ENCODE assay signal across 23 cellular contexts in the genomic region with DNA sequence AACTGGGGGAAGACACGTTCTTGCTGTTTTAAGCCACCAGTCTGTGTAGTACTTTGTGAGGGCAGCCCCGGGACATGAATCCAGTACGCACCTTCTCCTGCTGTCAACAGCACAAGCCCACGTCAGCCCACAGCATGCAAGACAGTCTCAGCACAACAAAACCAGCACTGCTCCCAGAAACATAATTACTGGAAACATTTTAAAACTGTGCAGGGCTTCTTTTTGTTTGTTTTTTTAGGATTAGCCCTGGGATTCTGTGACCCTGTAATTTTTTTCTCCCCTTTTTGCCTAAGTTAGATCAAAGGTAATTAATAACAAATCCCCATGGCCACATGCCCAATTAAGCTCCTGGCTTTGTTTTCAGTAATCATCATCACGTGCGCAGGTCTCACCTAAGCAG.
DNase-seq lines count a peak whose midpoint lies in the region; ATAC-seq and TF ChIP-seq lines count a peak whose summit lies in the region.
"Had no signal": no experiment of that assay in that cellular context is flagged by ENCODE, and none has a peak within 500 bp of the region (broad histone marks: within the 10 kb centered on the region; RNA-seq: fewer than 3 reads in every experiment).

No MANE protein-coding gene starts in this region.

- H3K4me3 ChIP-seq in Karpas-422 (ENCODE audit: low read length) = no peak overlapping the region
- H3K4me3 ChIP-seq: body of pancreas, lung, SK-N-MC, tibial artery had no signal

- no peak overlapping the region for H3K4me3 Mint-ChIP-seq in activated naive CD4-positive, alpha-beta T cell treated with anti-CD3 and anti-CD28 coated beads, Interleukin-2, amount 50 U/mL, for 24 hours
- H3K4me3 Mint-ChIP-seq in effector memory CD8-positive, alpha-beta T cell = no peak overlapping the region
- no peak overlapping the region for H3K4me3 Mint-ChIP-seq in stimulated activated naive B cell treated with anti-CD40 and anti-IgM and Interleukin-4, amounts not matched to agents 10 μg/mL and 1 μg/mL and 100 μg/mL, for 72 hours
- H3K4me3 Mint-ChIP-seq in natural killer cell = no peak overlapping the region

- H3K79me2 ChIP-seq in Karpas-422 (ENCODE audit: low read length) = no peaks in the 10 kb centered on the region

- peak; percentile 24 for DNase-seq in NCI-H146 (lab: John Stamatoyannopoulos, UW)
- no peak for DNase-seq in NCI-H146 treated with DMSO at 0.1 percent for 48 hours (lab: John Stamatoyannopoulos, UW; ENCODE audit: unreplicated experiment)
- DNase-seq in activated naive CD4-positive, alpha-beta T cell (lab: John Stamatoyannopoulos, UW) = no peak
- no peak for DNase-seq in effector memory CD8-positive, alpha-beta T cell
- DNase-seq in stimulated activated naive B cell treated with anti-CD40 and anti-IgM and Interleukin-4, amounts not matched to agents 10 μg/mL and 1 μg/mL and 100 μg/mL, for 72 hours = no peak
- DNase-seq in natural killer cell = no peak
- no peak for DNase-seq in Karpas-422
- DNase-seq: activated CD4-positive, alpha-beta T cell treated with anti-CD3 and anti-CD28 coated beads for 1 hour; body of pancreas; Caco-2; DMS79 treated with DMSO at 0.1 percent for 48 hours; H7; NCI-H1417; NCI-H2107; NCI-H510A; small intestine; stimulated activated naive CD4-positive, alpha-beta T cell treated with Interleukin-2 at 50 U/mL for 16 hours; tibial artery had no signal

- no peak for TF ChIP-seq CTCF in natural killer cell (IDR thresholded peaks at IDR 0.05)

- no peaks in the 10 kb centered on the region for H3K4me1 ChIP-seq in Karpas-422 (ENCODE audit: low read length)
- H3K4me1 ChIP-seq: body of pancreas, Caco-2, tibial artery had no signal

- H3K9me3 Mint-ChIP-seq in activated naive CD4-positive, alpha-beta T cell treated with anti-CD3 and anti-CD28 coated beads, Interleukin-2, amount 50 U/mL, for 24 hours = no peaks in the 10 kb centered on the region
- H3K9me3 Mint-ChIP-seq in effector memory CD8-positive, alpha-beta T cell = no peaks in the 10 kb centered on the region
- no peaks in the 10 kb centered on the region for H3K9me3 Mint-ChIP-seq in stimulated activated naive B cell treated with anti-CD40 and anti-IgM and Interleukin-4, amounts not matched to agents 10 μg/mL and 1 μg/mL and 100 μg/mL, for 72 hours
- no peaks in the 10 kb centered on the region for H3K9me3 Mint-ChIP-seq in natural killer cell

- peaks cover 25% of the 10 kb centered on the region for H3K36me3 Mint-ChIP-seq in activated naive CD4-positive, alpha-beta T cell treated with anti-CD3 and anti-CD28 coated beads, Interleukin-2, amount 50 U/mL, for 24 hours
- H3K36me3 Mint-ChIP-seq in effector memory CD8-positive, alpha-beta T cell (ENCODE audit: insufficient read depth) = peaks cover 33% of the 10 kb centered on the region
- H3K36me3 Mint-ChIP-seq in stimulated activated naive B cell treated with anti-CD40 and anti-IgM and Interleukin-4, amounts not matched to agents 10 μg/mL and 1 μg/mL and 100 μg/mL, for 72 hours = peaks cover 72 to 84% of the 10 kb centered on the region in 2 donors
- H3K36me3 Mint-ChIP-seq in natural killer cell = peaks cover 10% of the 10 kb centered on the region

- no peak overlapping the region for H2AFZ ChIP-seq in Karpas-422 (ENCODE audit: low read length)

- no peaks in the 10 kb centered on the region for H4K20me1 ChIP-seq in Karpas-422 (ENCODE audit: insufficient read depth, low read depth, low read length)

- H3K9me3 ChIP-seq in Karpas-422 (ENCODE audit: low read length) = no peaks in the 10 kb centered on the region
- H3K9me3 ChIP-seq: body of pancreas, Caco-2, tibial artery had no signal

- H3K36me3 ChIP-seq in Karpas-422 (ENCODE audit: insufficient read depth, low read length) = no peaks in the 10 kb centered on the region

- H3K27me3 ChIP-seq in Karpas-422 (ENCODE audit: low read length) = no peaks in the 10 kb centered on the region
- H3K27me3 ChIP-seq: body of pancreas, tibial artery had no signal

- no peaks in the 10 kb centered on the region for H3K27me3 Mint-ChIP-seq in activated naive CD4-positive, alpha-beta T cell treated with anti-CD3 and anti-CD28 coated beads, Interleukin-2, amount 50 U/mL, for 24 hours
- no peaks in the 10 kb centered on the region for H3K27me3 Mint-ChIP-seq in effector memory CD8-positive, alpha-beta T cell
- no peaks in the 10 kb centered on the region for H3K27me3 Mint-ChIP-seq in stimulated activated naive B cell treated with anti-CD40 and anti-IgM and Interleukin-4, amounts not matched to agents 10 μg/mL and 1 μg/mL and 100 μg/mL, for 72 hours
- no peaks in the 10 kb centered on the region for H3K27me3 Mint-ChIP-seq in natural killer cell (ENCODE audit: low read depth in 2 of 2)

- H3K9me2 ChIP-seq in Karpas-422 (replicated peaks; ENCODE audit: insufficient read depth, low read length) = no peaks in the 10 kb centered on the region

- intact Hi-C loops in natural killer cell (cut with micrococcal nuclease) = no loop called here

- H3K9ac ChIP-seq in Karpas-422 (ENCODE audit: low read length) = no peak overlapping the region

- H3K27ac ChIP-seq in Karpas-422 (ENCODE audit: low read length) = no peak overlapping the region
- H3K27ac ChIP-seq: 22Rv1, body of pancreas, HL-60, SK-N-MC, tibial artery had no signal

- H3K27ac Mint-ChIP-seq in activated naive CD4-positive, alpha-beta T cell treated with anti-CD3 and anti-CD28 coated beads, Interleukin-2, amount 50 U/mL, for 24 hours = peak overlapping the region; percentile 68
- H3K27ac Mint-ChIP-seq in effector memory CD8-positive, alpha-beta T cell = peak overlapping the region; percentile 75 to 80
- H3K27ac Mint-ChIP-seq in stimulated activated naive B cell treated with anti-CD40 and anti-IgM and Interleukin-4, amounts not matched to agents 10 μg/mL and 1 μg/mL and 100 μg/mL, for 72 hours = peak overlapping the region; percentile 42
- H3K27ac Mint-ChIP-seq in natural killer cell = peak overlapping the region in 1 of 2 donors; percentile 15

- H3K4me2 ChIP-seq in Karpas-422 (ENCODE audit: low read depth, low read length, poor library complexity, severe bottlenecking) = no peak overlapping the region

- no peak for ATAC-seq in effector memory CD8-positive, alpha-beta T cell (replicated peaks)
- no peak for ATAC-seq in stimulated activated naive B cell treated with anti-CD40 and anti-IgM and Interleukin-4, amounts not matched to agents 10 μg/mL and 1 μg/mL and 100 μg/mL, for 72 hours (replicated peaks)
- ATAC-seq in natural killer cell = no peak
- ATAC-seq: body of pancreas had no signal

- peaks cover 84% of the 10 kb centered on the region for H3K4me1 Mint-ChIP-seq in activated naive CD4-positive, alpha-beta T cell treated with anti-CD3 and anti-CD28 coated beads, Interleukin-2, amount 50 U/mL, for 24 hours
- peaks cover 41 to 64% of the 10 kb centered on the region in 2 donors for H3K4me1 Mint-ChIP-seq in effector memory CD8-positive, alpha-beta T cell (ENCODE audit: low read depth in 2 of 2)
- H3K4me1 Mint-ChIP-seq in stimulated activated naive B cell treated with anti-CD40 and anti-IgM and Interleukin-4, amounts not matched to agents 10 μg/mL and 1 μg/mL and 100 μg/mL, for 72 hours = peaks cover 29 to 52% of the 10 kb centered on the region in 2 donors
- peaks cover 59 to 60% of the 10 kb centered on the region in 2 donors for H3K4me1 Mint-ChIP-seq in natural killer cell
